In the genomic region with DNA sequence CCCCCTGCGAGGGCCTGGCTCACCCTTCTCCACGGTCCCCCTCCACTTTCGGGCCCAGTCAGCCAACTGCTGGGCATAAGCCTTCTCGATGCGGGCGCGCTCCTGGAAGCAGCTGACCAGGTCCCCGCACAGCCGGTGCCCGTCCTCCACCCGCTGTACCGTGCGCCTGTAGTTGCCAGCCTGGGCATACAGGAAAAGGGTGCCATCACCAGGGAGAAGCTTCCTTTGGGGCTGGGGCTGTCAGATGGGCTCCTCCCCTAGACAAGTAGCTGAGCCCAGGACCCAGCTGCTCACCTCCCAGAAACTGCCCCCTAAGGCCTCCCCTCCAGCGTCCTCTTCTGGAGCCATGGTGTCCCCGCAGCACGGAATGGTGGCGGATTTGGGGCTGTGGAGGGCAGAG, we compare ENCODE assay signal across 23 cellular contexts. TPM values are rescaled to one million over a fixed set of nuclear protein-coding genes. Genes with fewer than 3 reads are reported as not detected.
A peak's percentile ranks its signal among the peaks of the same experiment; 100 is the strongest.
DNase-seq lines count a peak whose midpoint lies in the region; ATAC-seq and TF ChIP-seq lines count a peak whose summit lies in the region.
"Had no signal": no experiment of that assay in that cellular context is flagged by ENCODE, and none has a peak within 500 bp of the region (broad histone marks: within the 10 kb centered on the region; RNA-seq: fewer than 3 reads in every experiment).

No MANE protein-coding gene starts in this region.

- H3K27ac ChIP-seq in left ventricle myocardium inferior (replicated peaks) (peak overlapping the region; percentile 98), right cardiac atrium (ENCODE audit: low read length) (peak overlapping the region; percentile 68), sigmoid colon (peak overlapping the region in 3 of 4 donors; percentile 88 to 99 (median 96)), transverse colon (peak overlapping the region in 3 of 4 donors; percentile 38 to 92 (median 91))
- H3K27ac ChIP-seq: C4-2B, KMS-11 had no signal

- TF ChIP-seq CTCF in left ventricle myocardium inferior (IDR thresholded peaks at IDR 0.05; ENCODE audit: borderline replicate concordance) (no peak), sigmoid colon (IDR thresholded peaks at IDR 0.05) (no peak), transverse colon (IDR thresholded peaks at IDR 0.05) (no peak)

- peak overlapping the region; percentile 76 for H3K4me3 ChIP-seq in left ventricle myocardium inferior
- peak overlapping the region; percentile 26 for H3K4me3 ChIP-seq in right cardiac atrium (ENCODE audit: low read length)
- H3K4me3 ChIP-seq in sigmoid colon, result peak overlapping the region in 1 of 4 donors; percentile 9
- H3K4me3 ChIP-seq in transverse colon, result no peak overlapping the region
- H3K4me3 ChIP-seq: GM23338 had no signal

- TF ChIP-seq POLR2A in sigmoid colon (IDR thresholded peaks at IDR 0.05), result no peak
- TF ChIP-seq POLR2A in transverse colon (IDR thresholded peaks at IDR 0.05), result no peak

- in situ Hi-C loops in transverse colon (cut with MboI; ENCODE audit: low pct_ligation_motif_present in 1 of 4, low pct_unique_long_range_greater_than_20kb in 1 of 4, low sequenced_read_pairs in 3 of 4), result loop anchor here in 1 of 4 donors (25.0 kb wide), 1 partner anchor 180 kb away; the partner anchor contains the start of gene MYBPC3

- WGBS in right cardiac atrium, result 80% methylated on average over 17 of the region's 17 CpGs
- WGBS in sigmoid colon, 2 donors, result 96 to 97% methylated on average over 17 of the region's 17 CpGs
- 95% methylated on average over 17 of the region's 17 CpGs; no CpG with 5 or more reads in 1 of the 2 donors for WGBS in transverse colon (ENCODE audit: low coverage in 1 of 2), 2 donors

- TF ChIP-seq EP300 in sigmoid colon (IDR thresholded peaks at IDR 0.05) (no peak), transverse colon (IDR thresholded peaks at IDR 0.05; ENCODE audit: low read depth) (no peak)

- intact Hi-C loops in left ventricle myocardium inferior (cut with micrococcal nuclease), result no loop called here
- intact Hi-C loops in Right ventricle myocardium inferior (cut with DNase I), result no loop called here
- intact Hi-C loops in right cardiac atrium (cut with DNase I), result loop anchor here in 2 of 4 donors (5.0 to 10.0 kb wide), 2 partner anchors 75 to 172 kb away; partner anchors contain the start of genes MYBPC3 (in 1 of the 2) and NR1H3 (in 1 of the 2)
- intact Hi-C loops in sigmoid colon (cut with DNase I), result no loop called here
- intact Hi-C loops in transverse colon (cut with DNase I; ENCODE audit: low total_unique reads), result no loop called here

- H3K9me3 ChIP-seq in left ventricle myocardium inferior (replicated peaks), result no peaks in the 10 kb centered on the region
- H3K9me3 ChIP-seq in right cardiac atrium (ENCODE audit: control insufficient read depth, low read length), result no peaks in the 10 kb centered on the region
- no peaks in the 10 kb centered on the region for H3K9me3 ChIP-seq in sigmoid colon
- H3K9me3 ChIP-seq in transverse colon, result no peaks in the 10 kb centered on the region

- peaks cover 97% of the 10 kb centered on the region for H3K4me1 ChIP-seq in left ventricle myocardium inferior
- H3K4me1 ChIP-seq in right cardiac atrium (ENCODE audit: control insufficient read depth, insufficient read depth, low read length), result peaks cover 8% of the 10 kb centered on the region
- peaks cover 0 to 68% (median 57%) of the 10 kb centered on the region in 4 donors for H3K4me1 ChIP-seq in sigmoid colon
- peaks cover 16 to 41% (median 36%) of the 10 kb centered on the region in 4 donors for H3K4me1 ChIP-seq in transverse colon

- H3K36me3 ChIP-seq in left ventricle myocardium inferior, result peaks cover 34% of the 10 kb centered on the region
- H3K36me3 ChIP-seq in sigmoid colon, result peaks cover 6 to 36% (median 13%) of the 10 kb centered on the region in 4 donors
- H3K36me3 ChIP-seq in transverse colon, result no peaks in the 10 kb centered on the region

- no peak for DNase-seq in left ventricle myocardium inferior
- DNase-seq in Right ventricle myocardium inferior (ENCODE audit: missing footprints), result no peak
- no peak for DNase-seq in right cardiac atrium
- no peak for DNase-seq in sigmoid colon
- no peak for DNase-seq in transverse colon
- no peak for DNase-seq in amygdala (lab: John Stamatoyannopoulos, UW)
- no peak for DNase-seq in NCI-H2081 treated with DMSO at 0.1 percent for 48 hours (lab: John Stamatoyannopoulos, UW)
- DNase-seq: GDM1, IMR-90, NCI-H1092 treated with DMSO at 0.1 percent for 48 hours, NCI-H1436 treated with DMSO at 0.1 percent for 48 hours, NCI-H1930, NCI-H345, NCI-H524, NCI-H774, SIG-M5 had no signal

- ATAC-seq in Right ventricle myocardium inferior, result no peak
- no peak for ATAC-seq in right cardiac atrium
- ATAC-seq in GM21825 (IDR thresholded peaks at IDR 0.05; ENCODE audit: unreplicated experiment), result no peak
- ATAC-seq: GM23338, HCT116, SK-N-SH treated with all-trans-retinoic acid at 6 μM for 48 hours had no signal

- H3K27me3 ChIP-seq in left ventricle myocardium inferior (ENCODE audit: low read depth) (peaks cover 30% of the 10 kb centered on the region), right cardiac atrium (ENCODE audit: control insufficient read depth, insufficient read depth) (no peaks in the 10 kb centered on the region), sigmoid colon (no peaks in the 10 kb centered on the region), transverse colon (peaks cover 31% of the 10 kb centered on the region)

RNA-seq across cellular contexts. Expression of gene PACSIN3, which starts 3.9 kb away (rescaled TPM):
- total RNA-seq in left ventricle myocardium inferior (198 TPM), Right ventricle myocardium inferior (177 TPM), right cardiac atrium (100 to 1,000 TPM; 110 to 156 (median 123) TPM), sigmoid colon (10 to 100 TPM; 56.0 to 78.3 (median 73.5) TPM), transverse colon (10 to 100 TPM in 2 of 4 donors, 1 to 10 TPM in 2; 1.2 to 13.9 (median 9.8) TPM)
- polyA plus RNA-seq in right cardiac atrium (137 TPM), sigmoid colon (1 to 10 TPM; 1.2 to 7.0 (median 4.8) TPM)
- total RNA-seq: OCI-LY7 had no signal

RNA-seq across cellular contexts. Expression of gene ARFGAP2, which starts 5.7 kb away (rescaled TPM):
- total RNA-seq in left ventricle myocardium inferior (47.8 TPM), Right ventricle myocardium inferior (45.8 TPM), right cardiac atrium (10 to 100 TPM; 43.8 to 67.4 (median 56.5) TPM), sigmoid colon (100 to 1,000 TPM in 3 of 4 donors, 10 to 100 TPM in 1; 85.0 to 185 (median 123) TPM), transverse colon (100 to 1,000 TPM; 123 to 213 (median 132) TPM)
- polyA plus RNA-seq in right cardiac atrium (39.8 TPM), sigmoid colon (10 to 100 TPM; 46.8 to 81.1 (median 50.2) TPM)

RNA-seq across cellular contexts. Expression of gene DDB2, which starts 32.4 kb away (rescaled TPM):
- 8.7 TPM for total RNA-seq in left ventricle myocardium inferior
- 10.3 TPM for total RNA-seq in Right ventricle myocardium inferior
- total RNA-seq in right cardiac atrium, result 10 to 100 TPM in 3 of 4 donors, 1 to 10 TPM in 1; 9.2 to 12.4 (median 11.8) TPM
- 10.5 TPM for polyA plus RNA-seq in right cardiac atrium
- total RNA-seq in sigmoid colon, result 10 to 100 TPM; 31.9 to 44.6 (median 32.3) TPM
- 10 to 100 TPM; 21.3 to 42.0 (median 21.6) TPM for polyA plus RNA-seq in sigmoid colon
- 10 to 100 TPM in 3 of 4 donors, 1 to 10 TPM in 1; 8.6 to 45.4 (median 28.6) TPM for total RNA-seq in transverse colon

Comparison
In these comparisons a context has a peak if more than half of its experiments do, and no peak if none do; other contexts are left out.
1. H3K4me3 ChIP-seq: peak in left ventricle myocardium inferior (single experiment) and right cardiac atrium (single experiment); none in transverse colon (0 of 4).
2. Peak in every context shown above with its lines, with median percentiles within 50 percentile points of each other: H3K27ac ChIP-seq.